In the genomic region with DNA sequence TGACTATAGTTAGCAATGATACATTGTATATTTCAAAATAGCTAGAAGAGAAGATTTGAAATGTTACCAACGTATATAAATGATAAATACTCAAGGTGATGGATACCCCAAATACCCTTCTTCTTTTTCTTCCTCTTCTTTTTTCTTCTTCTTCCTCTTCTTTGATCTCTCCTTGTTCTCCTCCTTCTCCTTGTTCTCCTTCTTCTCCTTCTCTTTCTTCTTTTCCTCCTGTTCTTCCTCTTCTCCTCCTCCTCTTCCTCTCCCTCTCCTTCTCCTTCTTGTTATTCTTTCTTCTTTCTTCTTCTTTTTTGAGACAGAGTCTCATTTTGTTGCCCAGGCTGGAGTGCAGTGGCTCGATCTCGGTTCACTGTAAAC, we compare ENCODE assay signal across 8 cellular contexts. TPM values are rescaled to one million over a fixed set of nuclear protein-coding genes. Genes with fewer than 3 reads are reported as not detected.
DNase-seq lines count a peak whose midpoint lies in the region; TF ChIP-seq lines count a peak whose summit lies in the region.

No MANE protein-coding gene starts in this region.

- H3K27me3 ChIP-seq in thymus (ENCODE audit: control insufficient read depth, insufficient read depth): no peaks in the 10 kb centered on the region

- H3K27ac Mint-ChIP-seq in activated T-cell treated with anti-CD3 and anti-CD28 coated beads, Interleukin-2, amount 50 U/mL, for 24 hours: peak overlapping the region; percentile 94
- peak overlapping the region in 3 of 5 experiments; percentile 31 to 52 (median 50) for H3K27ac Mint-ChIP-seq in brain

- H3K4me3 ChIP-seq in mesodermal cell (ENCODE audit: extremely low read depth, insufficient read depth, low read length, poor library complexity, severe bottlenecking): peak overlapping the region; percentile 67
- H3K4me3 ChIP-seq in thymus (ENCODE audit: low read length): peak overlapping the region; percentile 61

- H3K4me1 Mint-ChIP-seq in activated T-cell treated with anti-CD3 and anti-CD28 coated beads, Interleukin-2, amount 50 U/mL, for 24 hours (ENCODE audit: low read depth): peaks cover 39% of the 10 kb centered on the region
- H3K4me1 Mint-ChIP-seq in brain: peaks cover 25% of the 10 kb centered on the region

- H3K4me3 Mint-ChIP-seq in activated T-cell treated with anti-CD3 and anti-CD28 coated beads, Interleukin-2, amount 50 U/mL, for 24 hours: peak overlapping the region; percentile 95
- H3K4me3 Mint-ChIP-seq in brain: peak overlapping the region; percentile 95 to 99 (median 97)

- no peaks in the 10 kb centered on the region for H3K9me3 ChIP-seq in mesodermal cell (ENCODE audit: control insufficient read depth, low read length)
- H3K9me3 ChIP-seq in thymus (ENCODE audit: control insufficient read depth): no peaks in the 10 kb centered on the region

- DNase-seq in activated T-cell treated with anti-CD3 and anti-CD28 coated beads, Interleukin-2, amount 50 U/mL, for 24 hours: no peak
- no peak for DNase-seq in activated T-cell treated with anti-CD3 and anti-CD28 coated beads, Interleukin-2, amount 50 U/mL, for 48 hours
- no peak for DNase-seq in NCI-H1092 (lab: John Stamatoyannopoulos, UW)
- DNase-seq in EL: no peak
- no peak for DNase-seq in Ammon's horn (ENCODE audit: low spot score)

- 25 to 40% methylated on average over 2 of the region's 3 CpGs for WGBS in mesodermal cell (ENCODE audit: insufficient coverage in 2 of 2), 2 experiments
- WGBS in thymus: 53% methylated on average over 3 of the region's 3 CpGs

- H3K4me1 ChIP-seq in mesodermal cell (ENCODE audit: control insufficient read depth, insufficient read depth, low read length, poor library complexity, severe bottlenecking) (no peaks in the 10 kb centered on the region), thymus (ENCODE audit: control insufficient read depth, insufficient read depth, low read length) (peaks cover 2% of the 10 kb centered on the region)

- peaks cover 9% of the 10 kb centered on the region for H3K9me3 Mint-ChIP-seq in activated T-cell treated with anti-CD3 and anti-CD28 coated beads, Interleukin-2, amount 50 U/mL, for 24 hours
- peaks cover 2 to 17% (median 16%) of the 10 kb centered on the region in 5 experiments for H3K9me3 Mint-ChIP-seq in brain

- no peaks in the 10 kb centered on the region for H3K27me3 Mint-ChIP-seq in activated T-cell treated with anti-CD3 and anti-CD28 coated beads, Interleukin-2, amount 50 U/mL, for 24 hours
- H3K27me3 Mint-ChIP-seq in brain: peaks cover 12% of the 10 kb centered on the region

- no peaks in the 10 kb centered on the region for H3K36me3 ChIP-seq in mesodermal cell (ENCODE audit: control insufficient read depth, insufficient read depth, low read length)
- H3K36me3 ChIP-seq in thymus (ENCODE audit: control insufficient read depth, insufficient read depth): no peaks in the 10 kb centered on the region

- H3K27ac ChIP-seq in mesodermal cell (ENCODE audit: low read depth, low read length, severe bottlenecking) (no peak overlapping the region), thymus (ENCODE audit: low read depth) (no peak overlapping the region)

- H3K36me3 Mint-ChIP-seq in activated T-cell treated with anti-CD3 and anti-CD28 coated beads, Interleukin-2, amount 50 U/mL, for 24 hours (ENCODE audit: low read depth): peaks cover 13% of the 10 kb centered on the region
- H3K36me3 Mint-ChIP-seq in brain: no peaks in the 10 kb centered on the region

- no peak for TF ChIP-seq CTCF in brain (conservative IDR thresholded peaks at IDR 0.05)

RNA-seq across cellular contexts. Expression of gene SPEF2, which starts 0.6 kb away (rescaled TPM):
- polyA plus RNA-seq in brain (ENCODE audit: insufficient read depth, low read depth, low replicate concordance) (0.19 TPM), thymus (8.6 TPM)
- polyA plus RNA-seq in mesodermal cell (2013, experiment 1 of 2): 2.6 TPM
- polyA plus RNA-seq in mesodermal cell (2013, experiment 2 of 2): 1.9 TPM
